Comparison of ENCODE assay signal across 21 cellular contexts in the genomic region with DNA sequence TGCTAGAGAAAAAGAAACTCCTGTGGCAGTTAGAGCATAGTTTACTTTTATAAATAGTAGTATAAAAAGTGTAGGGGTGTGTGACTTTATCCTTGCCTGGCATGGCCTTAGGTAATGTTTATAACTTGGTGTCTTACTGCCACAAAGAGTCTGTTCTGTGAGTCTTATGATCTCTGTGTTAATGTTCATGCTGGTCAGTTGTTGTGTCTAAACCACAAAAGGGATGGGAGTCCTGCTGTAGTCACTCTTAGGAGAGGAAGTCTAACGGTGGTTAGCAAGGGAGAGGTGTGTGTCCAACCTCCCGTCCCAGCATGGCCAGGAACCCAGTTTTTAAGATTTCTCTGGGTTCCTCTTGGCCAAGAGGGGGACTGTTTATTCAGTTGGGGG. TPM values are rescaled to one million over a fixed set of nuclear protein-coding genes. Genes with fewer than 3 reads are reported as not detected.
A peak's percentile ranks its signal among the peaks of the same experiment; 100 is the strongest.
DNase-seq lines count a peak whose midpoint lies in the region; ATAC-seq and TF ChIP-seq lines count a peak whose summit lies in the region.
"Had no signal": no experiment of that assay in that cellular context is flagged by ENCODE, and none has a peak within 500 bp of the region (broad histone marks: within the 10 kb centered on the region; RNA-seq: fewer than 3 reads in every experiment).

No MANE protein-coding gene starts in this region.

- H3K4me3 Mint-ChIP-seq in GM23338 = no peak overlapping the region; the same call in 2 of the 3 replicates
- H3K4me3 Mint-ChIP-seq: CD8-positive, alpha-beta T cell had no signal

- TF ChIP-seq CTCF in GM23338 (conservative IDR thresholded peaks at IDR 0.05; ENCODE audit: low read depth in 2 of 2) = no peak

- no peaks in the 10 kb centered on the region for H3K9me2 ChIP-seq in GM23338 (ENCODE audit: insufficient read depth)
- H3K9me2 ChIP-seq: SK-N-SH had no signal

- H3K4me1 ChIP-seq in GM23338 (ENCODE audit: insufficient read depth) = peaks cover 23% of the 10 kb centered on the region
- H3K4me1 ChIP-seq in HUES64 (ENCODE audit: insufficient read depth, low read length) = peaks cover 13% of the 10 kb centered on the region
- no peaks in the 10 kb centered on the region for H3K4me1 ChIP-seq in endocrine pancreas (ENCODE audit: control insufficient read depth, insufficient read depth, low read length)

- H3K9me3 Mint-ChIP-seq in GM23338 = no peaks in the 10 kb centered on the region

- H3K27me3 ChIP-seq in GM23338 (ENCODE audit: insufficient read depth) (no peaks in the 10 kb centered on the region), HUES64 (ENCODE audit: insufficient read depth, low read length) (no peaks in the 10 kb centered on the region), endocrine pancreas (ENCODE audit: control insufficient read depth, insufficient read depth, low read length) (no peaks in the 10 kb centered on the region)
- H3K27me3 ChIP-seq: BLaER1 treated with 17β-estradiol and CSF1 and Interleukin-3, amounts not matched to agents 10 nM and 100 nM had no signal

- 0 out of 2 replicates have a peak, but pooled peaks cover 3% of the 10 kb centered on the region for H3F3A ChIP-seq in GM23338 (replicated peaks; ENCODE audit: low read depth)

- H3K4me2 ChIP-seq in GM23338 = peak overlapping the region; percentile 65
- H3K4me2 ChIP-seq: BLaER1 treated with 17β-estradiol and CSF1 and Interleukin-3, amounts not matched to agents 10 nM and 100 nM; SK-N-SH had no signal

- peak overlapping the region; percentile 67 for H3K27ac Mint-ChIP-seq in GM23338

- H2AFZ ChIP-seq in GM23338 = no peak overlapping the region

- no peaks in the 10 kb centered on the region for H3K36me3 ChIP-seq in GM23338 (ENCODE audit: insufficient read depth)
- H3K36me3 ChIP-seq in HUES64 (ENCODE audit: insufficient read depth, low read length) = no peaks in the 10 kb centered on the region
- H3K36me3 ChIP-seq in endocrine pancreas (ENCODE audit: control insufficient read depth, insufficient read depth, low read length) = no peaks in the 10 kb centered on the region
- H3K36me3 ChIP-seq: BLaER1 treated with 17β-estradiol and CSF1 and Interleukin-3, amounts not matched to agents 10 nM and 100 nM; MG63 had no signal

- ATAC-seq in GM23338 = peak; percentile 20; the same call in 2 of the 3 replicates
- no peak for ATAC-seq in GM21723 (IDR thresholded peaks at IDR 0.05; ENCODE audit: unreplicated experiment)
- ATAC-seq in HG03135 (IDR thresholded peaks at IDR 0.05; ENCODE audit: unreplicated experiment) = no peak
- ATAC-seq in HG02642 (IDR thresholded peaks at IDR 0.05; ENCODE audit: poor library complexity, unreplicated experiment) = no peak
- ATAC-seq: CD8-positive, alpha-beta T cell; GM12878 had no signal

- DNase-seq in GM23338 (ENCODE audit: low spot score) = no peak
- peak; percentile 20 for DNase-seq in OCI-M1 (lab: John Stamatoyannopoulos, UW)
- DNase-seq: CD8-positive, alpha-beta T cell; DND-41; HCEC 1CT; Kasumi-1; MG63; NCI-H1105 treated with DMSO at 0.1 percent for 48 hours; NCI-H1694; NCI-H2081; NCI-H2171; NCI-H524 treated with DMSO at 0.1 percent for 48 hours; SHP77 treated with DMSO at 0.1 percent for 48 hours; SK-N-SH had no signal

- H3K27ac ChIP-seq in GM23338 (ENCODE audit: low read depth) (peak overlapping the region; percentile 85), HUES64 (ENCODE audit: low read depth, low read length) (peak overlapping the region; percentile 28; the same call in 1 of the 2 replicates)
- H3K27ac ChIP-seq: BLaER1 treated with 17β-estradiol and CSF1 and Interleukin-3, amounts not matched to agents 10 nM and 100 nM had no signal

- H3K4me3 ChIP-seq in GM23338 = no peak overlapping the region
- H3K4me3 ChIP-seq in HUES64 (ENCODE audit: low read length) = no peak overlapping the region
- H3K4me3 ChIP-seq in endocrine pancreas (ENCODE audit: control insufficient read depth, insufficient read depth, low read length) = peak overlapping the region; percentile 30
- H3K4me3 ChIP-seq: BLaER1 treated with 17β-estradiol and CSF1 and Interleukin-3, amounts not matched to agents 10 nM and 100 nM; GM12878; MG63 had no signal

- H3K36me3 Mint-ChIP-seq in GM23338 (ENCODE audit: low read depth) = no peaks in the 10 kb centered on the region
- H3K36me3 Mint-ChIP-seq: CD8-positive, alpha-beta T cell had no signal

- H3K79me2 ChIP-seq in GM23338 (replicated peaks; ENCODE audit: insufficient read depth) = peaks cover 44% of the 10 kb centered on the region

- no peaks in the 10 kb centered on the region for H4K20me1 ChIP-seq in GM23338 (replicated peaks; ENCODE audit: insufficient read depth)
- H4K20me1 ChIP-seq: BLaER1 treated with 17β-estradiol and CSF1 and Interleukin-3, amounts not matched to agents 10 nM and 100 nM had no signal

- H3K9me3 ChIP-seq in HUES64 (ENCODE audit: insufficient read depth, low read depth, low read length) (no peaks in the 10 kb centered on the region), endocrine pancreas (ENCODE audit: control insufficient read depth, low read length) (no peaks in the 10 kb centered on the region)
- H3K9me3 ChIP-seq: MG63, SK-N-SH had no signal

- WGBS in HUES64 = 70% methylated on average over 2 of the region's 2 CpGs

- peaks cover 37% of the 10 kb centered on the region for H3K4me1 Mint-ChIP-seq in GM23338

- H3K27me3 Mint-ChIP-seq in GM23338 (ENCODE audit: insufficient read depth, low read depth, poor library complexity) = no peaks in the 10 kb centered on the region

- H3K9ac ChIP-seq in HUES64 (ENCODE audit: low read depth, low read length) = no peak overlapping the region
- H3K9ac ChIP-seq in endocrine pancreas (ENCODE audit: control insufficient read depth, insufficient read depth, low read length) = no peak overlapping the region
- H3K9ac ChIP-seq: BLaER1 treated with 17β-estradiol and CSF1 and Interleukin-3, amounts not matched to agents 10 nM and 100 nM; SK-N-SH had no signal

TF ChIP-seq in GM23338, 12 proteins besides CTCF, POLR2A, EP300 and RAD21:
- TF ChIP-seq, protein P1, sequence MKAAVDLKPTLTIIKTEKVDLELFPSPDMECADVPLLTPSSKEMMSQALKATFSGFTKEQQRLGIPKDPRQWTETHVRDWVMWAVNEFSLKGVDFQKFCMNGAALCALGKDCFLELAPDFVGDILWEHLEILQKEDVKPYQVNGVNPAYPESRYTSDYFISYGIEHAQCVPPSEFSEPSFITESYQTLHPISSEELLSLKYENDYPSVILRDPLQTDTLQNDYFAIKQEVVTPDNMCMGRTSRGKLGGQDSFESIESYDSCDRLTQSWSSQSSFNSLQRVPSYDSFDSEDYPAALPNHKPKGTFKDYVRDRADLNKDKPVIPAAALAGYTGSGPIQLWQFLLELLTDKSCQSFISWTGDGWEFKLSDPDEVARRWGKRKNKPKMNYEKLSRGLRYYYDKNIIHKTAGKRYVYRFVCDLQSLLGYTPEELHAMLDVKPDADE (IDR thresholded peaks at IDR 0.05) = no peak
- TF ChIP-seq CREB1 (CRISPR knock-in tag; IDR thresholded peaks at IDR 0.05; ENCODE audit: low read depth) (no peak), EZH2 (IDR thresholded peaks at IDR 0.05; ENCODE audit: low read depth, unreplicated experiment) (no peak), POLR2AphosphoS5 (IDR thresholded peaks at IDR 0.05; ENCODE audit: low read depth) (no peak)

RNA-seq across cellular contexts. Expression of a gene that starts 28.2 kb away (rescaled TPM):
- total RNA-seq in GM23338 (2014; rRNA removed; shearing (Covaris generic)) = 23.8 and 38.2 TPM in 2 replicates
- 9.3 and 10.7 TPM in 2 replicates for polyA plus RNA-seq in GM23338 (2016; fragmentation: Nextera tagmentation; extraction: Ambion mirVana)
- 5.7 TPM for polyA plus RNA-seq in HUES64 (2013, experiment 1 of 2)
- polyA plus RNA-seq in HUES64 (2013, experiment 2 of 2) = 7.7 TPM
- total RNA-seq: CD8-positive, alpha-beta T cell; GM12878 had no signal
